ENCODE assay signal across 13 cellular contexts in the genomic region with DNA sequence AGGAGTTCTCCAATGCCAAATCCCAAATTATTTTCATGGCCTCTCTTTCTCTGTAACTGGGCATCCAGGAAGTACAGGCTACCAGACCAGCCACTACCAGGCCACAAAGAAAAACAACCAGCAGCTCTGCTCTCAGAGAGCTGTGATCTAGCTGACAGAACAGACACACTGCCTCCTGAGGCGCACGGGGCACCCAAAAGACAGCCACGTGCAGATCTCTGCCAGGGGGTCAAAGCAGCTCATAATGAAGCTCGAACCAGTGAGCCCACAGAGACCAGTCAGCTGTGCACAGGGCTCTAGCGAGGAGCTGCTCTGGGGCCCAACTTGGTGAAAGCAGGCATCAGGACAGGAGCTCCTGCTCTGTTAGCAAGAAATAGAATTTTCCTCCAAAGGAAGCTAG. TPM values are rescaled to one million over a fixed set of nuclear protein-coding genes. Genes with fewer than 3 reads are reported as not detected.
DNase-seq lines count a peak whose midpoint lies in the region; TF ChIP-seq lines count a peak whose summit lies in the region.
"Had no signal": no experiment of that assay in that cellular context is flagged by ENCODE, and none has a peak within 500 bp of the region (broad histone marks: within the 10 kb centered on the region; RNA-seq: fewer than 3 reads in every experiment).

No MANE protein-coding gene starts in this region.

- peaks cover 98% of the 10 kb centered on the region for H3K79me2 ChIP-seq in osteoblast (ENCODE audit: insufficient read depth, low read length)

- TF ChIP-seq CTCF in AG04450 (IDR thresholded peaks at IDR 0.05; ENCODE audit: low read depth, low read length), result no peak
- TF ChIP-seq CTCF in Peyer's patch (IDR thresholded peaks at IDR 0.05), result no peak
- no peak for TF ChIP-seq CTCF in osteoblast (IDR thresholded peaks at IDR 0.05; ENCODE audit: extremely low read depth, low read depth, low read length)
- no peak for TF ChIP-seq CTCF in GM20000 (IDR thresholded peaks at IDR 0.05; ENCODE audit: extremely low read depth, missing control alignments)

- peaks cover 81% of the 10 kb centered on the region for H4K20me1 ChIP-seq in osteoblast (ENCODE audit: insufficient read depth, low read length)

- H3K4me3 ChIP-seq in AG04450 (ENCODE audit: low read depth, low read length) (no peak overlapping the region), Peyer's patch (no peak overlapping the region), esophagus (ENCODE audit: low read depth in 1 of 2, low read length in 2 of 2) (no peak overlapping the region), osteoblast (ENCODE audit: insufficient read depth, low read length) (no peak overlapping the region), SJCRH30 (no peak overlapping the region)

- no peak overlapping the region for H2AFZ ChIP-seq in osteoblast (ENCODE audit: low read length)

- no peaks in the 10 kb centered on the region for H3K27me3 ChIP-seq in AG04450 (ENCODE audit: control insufficient read depth, insufficient read depth, low read length)
- H3K27me3 ChIP-seq in Peyer's patch, result no peaks in the 10 kb centered on the region
- H3K27me3 ChIP-seq in esophagus (ENCODE audit: control insufficient read depth in 1 of 2, insufficient read depth in 2 of 2, low read length in 2 of 2), result no peaks in the 10 kb centered on the region
- H3K27me3 ChIP-seq in osteoblast (ENCODE audit: insufficient read depth, low read length), result no peaks in the 10 kb centered on the region
- no peaks in the 10 kb centered on the region for H3K27me3 ChIP-seq in SJCRH30

- CTCF ChIA-PET in AG04450 (lab: Charles Lee), result interaction anchor here (0.6 to 2.7 kb wide), 4 partner anchors 38 to 159 kb away, joined by 3 to 16 read pairs (median 4); no protein-coding TSS in a partner anchor

- H3K36me3 ChIP-seq in Peyer's patch (no peaks in the 10 kb centered on the region), esophagus (ENCODE audit: control insufficient read depth in 2 of 2, insufficient read depth in 2 of 2, low read length in 1 of 2) (no peaks in the 10 kb centered on the region), osteoblast (ENCODE audit: insufficient read depth, low read length) (peaks cover 20% of the 10 kb centered on the region), SJCRH30 (no peaks in the 10 kb centered on the region)

- TF ChIP-seq POLR2A in Peyer's patch (IDR thresholded peaks at IDR 0.05), result no peak

- H3K9me3 ChIP-seq in AG04450 (ENCODE audit: control insufficient read depth, insufficient read depth, low read length) (no peaks in the 10 kb centered on the region), Peyer's patch (no peaks in the 10 kb centered on the region), esophagus (ENCODE audit: control insufficient read depth in 2 of 2, insufficient read depth in 1 of 2, low read depth in 1 of 2, low read length in 1 of 2) (no peaks in the 10 kb centered on the region), osteoblast (ENCODE audit: low read depth, low read length) (no peaks in the 10 kb centered on the region), SJCRH30 (replicated peaks) (no peaks in the 10 kb centered on the region)

- H3K27ac ChIP-seq in AG04450 (ENCODE audit: low read depth, low read length) (peak overlapping the region; percentile 52), Peyer's patch (peak overlapping the region; percentile 28 to 86 (median 66)), esophagus (ENCODE audit: low read depth in 2 of 2, low read length in 1 of 2) (peak overlapping the region; percentile 31 to 88), osteoblast (ENCODE audit: low read depth, low read length) (peak overlapping the region; percentile 84), SJCRH30 (no peak overlapping the region)

- WGBS in esophagus, 2 donors, result 43 to 58% methylated on average over 5 of the region's 5 CpGs

- DNase-seq in AG04450 (ENCODE audit: low read depth, low spot score) (no peak), Peyer's patch (no peak), osteoblast (ENCODE audit: insufficient read length, low spot score, missing footprints) (no peak), GM20000 (ENCODE audit: low spot score) (no peak), SJCRH30 (no peak), NCI-H1694 treated with DMSO at 0.1 percent for 48 hours (lab: John Stamatoyannopoulos, UW) (no peak)
- DNase-seq in NK-92 treated with Interleukin-12 subunit alpha and Interleukin-12 subunit beta, amount 100 ng/mL, for 24 hours (lab: John Stamatoyannopoulos, UW), result no peak
- DNase-seq: CD4-positive, alpha-beta memory T cell; effector CD4-positive, alpha-beta T cell; immature natural killer cell; NCI-H1930; stimulated activated naive CD4-positive, alpha-beta T cell treated with Interleukin-2 at 50 U/mL for 16 hours had no signal

- POLR2A ChIA-PET in AG04450 (lab: Yijun Ruan, JAX), result interaction anchor here (0.9 to 1.0 kb wide), 2 partner anchors 9 to 28 kb away, joined by 3 to 4 read pairs; no protein-coding TSS in a partner anchor

- H3K4me1 ChIP-seq in Peyer's patch (peaks cover 0 to 82% (median 13%) of the 10 kb centered on the region in 4 donors), esophagus (ENCODE audit: control insufficient read depth in 2 of 2, insufficient read depth in 2 of 2, low read length in 1 of 2) (peaks cover 17 to 53% of the 10 kb centered on the region in 2 donors), osteoblast (ENCODE audit: insufficient read depth, low read length) (peaks cover 96% of the 10 kb centered on the region), SJCRH30 (peaks cover 73% of the 10 kb centered on the region)

- H3K4me2 ChIP-seq in osteoblast (ENCODE audit: insufficient read depth, low read length), result peak overlapping the region; percentile 45

RNA-seq across cellular contexts. Expression of gene ACTN1, which starts 30.4 kb away (rescaled TPM):
- polyA plus RNA-seq in AG04450 (2011; rRNA removed), result 641 and 751 TPM in 2 replicates
- 1,243 and 1,580 TPM in 2 replicates for polyA minus RNA-seq in AG04450 (2011; rRNA and poly(A)+ RNA removed)
- 100 to 1,000 TPM in 1 of 4 donors, 10 to 100 TPM in 3; 40.3 to 585 (median 80.1) TPM for total RNA-seq in Peyer's patch
- 10 to 100 TPM; 37.4 to 98.2 TPM for polyA plus RNA-seq in esophagus
- 444 and 447 TPM in 2 replicates for total RNA-seq in osteoblast
- 101 and 104 TPM in 2 replicates for total RNA-seq in SJCRH30 (2014; rRNA removed; shearing (Covaris generic))
